27 cellular contexts compared by ENCODE assay signal in genomic region chr10:4271193-4271592, GRCh38.
"Had no signal": no experiment of that assay in that cellular context is flagged by ENCODE, and none has a peak within 500 bp of the region (broad histone marks: within the 10 kb centered on the region; RNA-seq: fewer than 3 reads in every experiment).

No MANE protein-coding gene starts in this region.

- H3K4me1 Mint-ChIP-seq: activated T-helper 17 cell treated with anti-CD3 and anti-CD28 coated beads, Interleukin-2, amount 50 U/mL, for 72 hours; central memory CD8-positive, alpha-beta T cell had no signal

- H3K9me3 ChIP-seq: breast epithelium, neutrophil, spleen, uterus had no signal

- H3K9ac ChIP-seq: parathyroid adenoma had no signal

- H3K4me3 Mint-ChIP-seq: activated CD4-positive, alpha-beta memory T cell treated with anti-CD3 and anti-CD28 coated beads, Interleukin-2, amount 10 ng/mL, durations not matched to agents 7 days and 5 days; activated CD4-positive, alpha-beta T cell treated with anti-CD3 and anti-CD28 coated beads, Interleukin-2, amount 10 ng/mL, durations not matched to agents 24 days and 14 days; activated T-cell treated with anti-CD3 and anti-CD28 coated beads, Interleukin-2, amount 50 U/mL, for 4 hours; activated T-helper 17 cell treated with anti-CD3 and anti-CD28 coated beads, Interleukin-2, amount 50 U/mL, for 72 hours; central memory CD8-positive, alpha-beta T cell; nephron progenitor cell; type B pancreatic cell had no signal

- H3K4me3 ChIP-seq: breast epithelium, lung, spleen, uterus had no signal

- H3K27me3 ChIP-seq: breast epithelium, neutrophil, spleen, uterus had no signal

- ATAC-seq: activated T-cell treated with anti-CD3 and anti-CD28 coated beads, Interleukin-2, amount 50 U/mL, for 4 hours; activated T-helper 17 cell treated with anti-CD3 and anti-CD28 coated beads, Interleukin-2, amount 50 U/mL, for 72 hours; left lobe of liver; right cardiac atrium had no signal

- H2AFZ ChIP-seq: parathyroid adenoma had no signal

- H3K4me1 ChIP-seq: parathyroid adenoma, uterus had no signal

- DNase-seq: activated CD4-positive, alpha-beta memory T cell treated with anti-CD3 and anti-CD28 coated beads, Interleukin-2, amount 10 ng/mL, durations not matched to agents 7 days and 5 days; activated CD4-positive, alpha-beta T cell treated with anti-CD3 and anti-CD28 coated beads, Interleukin-2, amount 10 ng/mL, durations not matched to agents 24 days and 14 days; activated CD4-positive, CD25-positive, alpha-beta regulatory T cell treated with anti-CD3 and anti-CD28 coated beads, Interleukin-2, amount 50 U/mL, for 72 hours; activated gamma-delta T cell treated with Interleukin-2 at 50 U/mL for 16 hours; activated naive CD4-positive, alpha-beta T cell treated with anti-CD3 and anti-CD28 coated beads, Interleukin-2, amount 50 U/mL, for 16 hours; activated T-cell treated with anti-CD3 and anti-CD28 coated beads, Interleukin-2, amount 50 U/mL, for 4 hours; amniotic stem cell; dermis blood vessel endothelial cell; effector CD8-positive, alpha-beta T cell; head of caudate nucleus; hypothalamus; kidney glomerular epithelial cell; nephron progenitor cell; right cardiac atrium; spleen; stimulated activated naive CD4-positive, alpha-beta T cell treated with Interleukin-2 at 50 U/mL for 16 hours; T-helper 9 cell; uterus; WERI-Rb-1 had no signal

- H3K9me3 Mint-ChIP-seq: activated CD4-positive, alpha-beta memory T cell treated with anti-CD3 and anti-CD28 coated beads, Interleukin-2, amount 10 ng/mL, durations not matched to agents 7 days and 5 days; activated T-cell treated with anti-CD3 and anti-CD28 coated beads, Interleukin-2, amount 50 U/mL, for 4 hours; activated T-helper 17 cell treated with anti-CD3 and anti-CD28 coated beads, Interleukin-2, amount 50 U/mL, for 72 hours; central memory CD8-positive, alpha-beta T cell; type B pancreatic cell had no signal

- H3K36me3 Mint-ChIP-seq: type B pancreatic cell had no signal

- H3K27me3 Mint-ChIP-seq: activated T-helper 17 cell treated with anti-CD3 and anti-CD28 coated beads, Interleukin-2, amount 50 U/mL, for 72 hours; type B pancreatic cell had no signal

- H3K36me3 ChIP-seq: breast epithelium, neutrophil, spleen, uterus, WERI-Rb-1 had no signal

- H3K79me2 ChIP-seq: parathyroid adenoma had no signal

- H3K27ac ChIP-seq: breast epithelium, neutrophil, parathyroid adenoma, uterus, WERI-Rb-1 had no signal

- H3K27ac Mint-ChIP-seq: activated CD4-positive, alpha-beta memory T cell treated with anti-CD3 and anti-CD28 coated beads, Interleukin-2, amount 10 ng/mL, durations not matched to agents 7 days and 5 days; activated CD4-positive, alpha-beta T cell treated with anti-CD3 and anti-CD28 coated beads, Interleukin-2, amount 10 ng/mL, durations not matched to agents 24 days and 14 days; activated T-helper 17 cell treated with anti-CD3 and anti-CD28 coated beads, Interleukin-2, amount 50 U/mL, for 72 hours; nephron progenitor cell; type B pancreatic cell had no signal
